ENCODE assay signal across 13 cellular contexts in the genomic region with DNA sequence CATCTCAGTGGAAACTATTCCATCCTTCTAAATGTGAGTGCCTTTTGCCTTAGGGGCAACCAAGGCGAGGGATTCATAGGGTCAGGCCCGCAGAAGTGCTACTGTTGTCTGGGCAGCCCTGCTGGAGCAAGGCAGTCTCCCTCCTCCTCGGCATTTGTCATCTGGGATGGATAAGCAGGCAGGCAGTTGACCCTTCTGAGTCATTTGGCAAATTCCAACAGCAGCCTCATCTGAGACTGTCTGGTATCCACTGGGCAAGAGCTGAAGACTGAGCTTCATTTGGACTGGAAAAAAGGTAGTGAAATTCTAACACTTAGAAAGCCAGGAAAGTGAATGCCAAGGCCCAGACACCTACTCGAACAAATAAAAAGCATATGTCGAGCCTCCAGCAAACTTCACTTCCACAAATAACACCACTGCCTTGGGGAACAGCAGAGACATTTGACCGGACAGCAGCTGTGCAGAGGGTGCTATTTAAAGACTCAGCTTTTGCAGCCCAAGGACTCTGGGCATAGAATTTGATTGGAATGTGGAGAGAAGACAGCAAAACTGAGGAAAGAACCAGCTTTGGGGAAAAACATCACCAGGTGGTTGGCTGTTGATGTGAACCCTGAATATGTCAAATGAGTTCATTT. TPM values are rescaled to one million over a fixed set of nuclear protein-coding genes. Genes with fewer than 3 reads are reported as not detected.
DNase-seq lines count a peak whose midpoint lies in the region; FAIRE-seq and TF ChIP-seq lines count a peak whose summit lies in the region.
"Had no signal": no experiment of that assay in that cellular context is flagged by ENCODE, and none has a peak within 500 bp of the region (broad histone marks: within the 10 kb centered on the region; RNA-seq: fewer than 3 reads in every experiment).

No MANE protein-coding gene starts in this region.

- DNase-seq in Caki2 (ENCODE audit: low read depth) (peak; percentile 32), RPMI7951 (ENCODE audit: low read depth) (peak; percentile 96), epithelial cell of proximal tubule (ENCODE audit: low read depth) (peak; percentile 39), occipital lobe (lab: John Stamatoyannopoulos, UW) (peak; percentile 31), GM12891 (ENCODE audit: insufficient read length, low spot score) (no peak), Peyer's patch (no peak), NCI-H1105 treated with DMSO at 0.1 percent for 48 hours (lab: John Stamatoyannopoulos, UW) (no peak)
- no peak for DNase-seq in activated naive CD4-positive, alpha-beta T cell (lab: John Stamatoyannopoulos, UW)
- DNase-seq: DMS79 treated with DMSO at 0.1 percent for 48 hours; hippocampal formation; pancreas; stimulated activated naive CD4-positive, alpha-beta T cell had no signal

- peak overlapping the region in 1 of 4 donors; percentile 16 for H3K27ac ChIP-seq in Peyer's patch

- no peak overlapping the region for H3K4me3 ChIP-seq in epithelial cell of proximal tubule (ENCODE audit: low read depth, low read length)
- no peak overlapping the region for H3K4me3 ChIP-seq in Peyer's patch
- H3K4me3 ChIP-seq: pancreas had no signal

- peaks cover 0 to 3% (median under 1%) of the 10 kb centered on the region in 4 donors for H3K4me1 ChIP-seq in Peyer's patch

- H3K27me3 ChIP-seq in Peyer's patch, result no peaks in the 10 kb centered on the region
- H3K27me3 ChIP-seq: pancreas had no signal

- TF ChIP-seq POLR2A in GM12891 (IDR thresholded peaks at IDR 0.05; ENCODE audit: low read depth, low read length), result no peak
- no peak for TF ChIP-seq POLR2A in Peyer's patch (IDR thresholded peaks at IDR 0.05)

- TF ChIP-seq CTCF in epithelial cell of proximal tubule (conservative IDR thresholded peaks at IDR 0.05; ENCODE audit: low read depth, low read length), result no peak
- no peak for TF ChIP-seq CTCF in Peyer's patch (IDR thresholded peaks at IDR 0.05)

- no peaks in the 10 kb centered on the region for H3K9me3 ChIP-seq in Peyer's patch
- H3K9me3 ChIP-seq: pancreas had no signal

- no peak for FAIRE-seq in GM12891 (lab: Jason Lieb, UNC)
- FAIRE-seq: GM19239, pancreas had no signal

- in situ Hi-C loops in Caki2 (cut with HindIII; ENCODE audit: low pct_unique_long_range_greater_than_20kb, low sequenced_read_pairs), result no loop called here

- H3K36me3 ChIP-seq in Peyer's patch, result no peaks in the 10 kb centered on the region
- H3K36me3 ChIP-seq: pancreas had no signal

TF ChIP-seq in GM12891, 5 proteins besides CTCF, POLR2A, EP300 and RAD21:
- TF ChIP-seq PAX5 (IDR thresholded peaks at IDR 0.05; ENCODE audit: insufficient read depth, low read length, severe bottlenecking) (no peak), TAF1 (IDR thresholded peaks at IDR 0.05; ENCODE audit: low read depth, low read length) (no peak), SPI1 (IDR thresholded peaks at IDR 0.05; ENCODE audit: low read depth, low read length) (no peak)
TF ChIP-seq in GM12891: peak in this region for 0.

RNA-seq across cellular contexts. Expression of a gene that starts 4.0 kb away (rescaled TPM):
- 5.7 and 6.7 TPM in 2 replicates for total RNA-seq in Caki2 (2014; rRNA removed; shearing (Covaris generic); ENCODE audit: low replicate concordance)
- 11.1 and 11.4 TPM in 2 replicates for total RNA-seq in RPMI7951 (2014; rRNA removed; shearing (Covaris generic))
- 6.9 and 9.8 TPM in 2 replicates for total RNA-seq in epithelial cell of proximal tubule
- total RNA-seq in occipital lobe, result 12.2 TPM
- polyA plus RNA-seq in GM12891 (2012; ENCODE audit: low read depth, missing spikeins), result 5.3 TPM
- 10 to 100 TPM; 25.7 to 38.0 (median 32.5) TPM for total RNA-seq in Peyer's patch

Comparison
In these comparisons a context has a peak if more than half of its experiments do, and no peak if none do; other contexts are left out.
1. DNase-seq: peak in Caki2 (single experiment), RPMI7951 (single experiment), epithelial cell of proximal tubule (single experiment) and occipital lobe (single experiment); none in GM12891 (single experiment), Peyer's patch (0 of 3), activated naive CD4-positive, alpha-beta T cell (0 of 4) and NCI-H1105 treated with DMSO at 0.1 percent for 48 hours (single experiment).